11 cellular contexts compared by ENCODE assay signal in genomic region chr22:21087119-21087518, GRCh38. TPM values are rescaled to one million over a fixed set of nuclear protein-coding genes. Genes with fewer than 3 reads are reported as not detected.
"Had no signal": no experiment of that assay in that cellular context is flagged by ENCODE, and none has a peak within 500 bp of the region (broad histone marks: within the 10 kb centered on the region; RNA-seq: fewer than 3 reads in every experiment).

No MANE protein-coding gene starts in this region.

- H3K36me3 ChIP-seq: HAP-1 had no signal

- DNase-seq: GM23248, GOT3, H7, HFFc6 had no signal

- H3K4me3 Mint-ChIP-seq: HFFc6, IgD-negative memory B cell had no signal

- H3K27ac Mint-ChIP-seq: HFFc6, IgD-negative memory B cell had no signal

- H3K4me3 ChIP-seq: GM23248, HAP-1 had no signal

- H3K9me3 Mint-ChIP-seq: HFFc6, IgD-negative memory B cell had no signal

- H3K4me1 Mint-ChIP-seq: IgD-negative memory B cell had no signal

- H3K4me1 ChIP-seq: HAP-1 had no signal

- ATAC-seq: HCT116, HepG2 had no signal

- H3K9me3 ChIP-seq: HAP-1 had no signal

- H3K27ac ChIP-seq: GM23248, HL-60 had no signal

RNA-seq across cellular contexts. Expression of gene LRRC74B, which starts 41.4 kb away (rescaled TPM):
- total RNA-seq: GM23248, H4, H7, HepG2, HFFc6, HT1080 had no signal

RNA-seq across cellular contexts. Expression of gene SLC7A4, which starts 54.8 kb away (rescaled TPM):
- total RNA-seq: GM23248, H4, H7, HepG2, HT1080 had no signal
